Comparison of ENCODE assay signal across 7 cellular contexts in genomic region chr1:209335090-209335692, GRCh38.
DNase-seq lines count a peak whose midpoint lies in the region; ATAC-seq, FAIRE-seq and TF ChIP-seq lines count a peak whose summit lies in the region.

No MANE protein-coding gene starts in this region.

- H3K4me1 ChIP-seq in osteoblast (ENCODE audit: insufficient read depth, low read length): no peaks in the 10 kb centered on the region

- H2AFZ ChIP-seq in osteoblast (ENCODE audit: low read length): no peak overlapping the region

- H3K27ac ChIP-seq in coronary artery (no peak overlapping the region), osteoblast (ENCODE audit: low read depth, low read length) (no peak overlapping the region)

- no peaks in the 10 kb centered on the region for H4K20me1 ChIP-seq in osteoblast (ENCODE audit: insufficient read depth, low read length)

- peak; percentile 79 for ATAC-seq in HG02852 (IDR thresholded peaks at IDR 0.05; ENCODE audit: unreplicated experiment)

- H3K79me2 ChIP-seq in osteoblast (ENCODE audit: insufficient read depth, low read length): no peaks in the 10 kb centered on the region

- peak; percentile 25 for TF ChIP-seq CTCF in coronary artery (IDR thresholded peaks at IDR 0.05)
- peak; percentile 84 for TF ChIP-seq CTCF in osteoblast (IDR thresholded peaks at IDR 0.05; ENCODE audit: extremely low read depth, low read depth, low read length)

- TF ChIP-seq POLR2A in GM12892 (IDR thresholded peaks at IDR 0.05; ENCODE audit: low read depth, low read length): no peak

- FAIRE-seq in GM12892 (lab: Jason Lieb, UNC): peak; percentile 57

- no peaks in the 10 kb centered on the region for H3K9me3 ChIP-seq in osteoblast (ENCODE audit: low read depth, low read length)

- H3K36me3 ChIP-seq in osteoblast (ENCODE audit: insufficient read depth, low read length): no peaks in the 10 kb centered on the region

- H3K4me3 ChIP-seq in coronary artery: no peak overlapping the region
- H3K4me3 ChIP-seq in osteoblast (ENCODE audit: insufficient read depth, low read length): no peak overlapping the region

- no peaks in the 10 kb centered on the region for H3K27me3 ChIP-seq in osteoblast (ENCODE audit: insufficient read depth, low read length)

- peak; percentile 58 for DNase-seq in COLO829 (ENCODE audit: low spot score)
- no peak for DNase-seq in GM12892 (ENCODE audit: insufficient read length)
- DNase-seq in NCI-H1694 treated with DMSO at 0.1 percent for 48 hours (lab: John Stamatoyannopoulos, UW): peak; percentile 31
- no peak for DNase-seq in coronary artery (ENCODE audit: low spot score)
- no peak for DNase-seq in osteoblast (ENCODE audit: insufficient read length, low spot score, missing footprints)
- DNase-seq in NCI-H446 treated with DMSO at 0.1 percent for 48 hours (lab: John Stamatoyannopoulos, UW): no peak

- H3K4me2 ChIP-seq in osteoblast (ENCODE audit: insufficient read depth, low read length): no peak overlapping the region

Comparison
In these comparisons a context has a peak if more than half of its experiments do, and no peak if none do; other contexts are left out.
1. DNase-seq: peak in COLO829 (single experiment) and NCI-H1694 treated with DMSO at 0.1 percent for 48 hours (single experiment); none in GM12892 (single experiment), coronary artery (single experiment), osteoblast (single experiment) and NCI-H446 treated with DMSO at 0.1 percent for 48 hours (single experiment).